Comparison of ENCODE assay signal across 8 cellular contexts in the genomic region with DNA sequence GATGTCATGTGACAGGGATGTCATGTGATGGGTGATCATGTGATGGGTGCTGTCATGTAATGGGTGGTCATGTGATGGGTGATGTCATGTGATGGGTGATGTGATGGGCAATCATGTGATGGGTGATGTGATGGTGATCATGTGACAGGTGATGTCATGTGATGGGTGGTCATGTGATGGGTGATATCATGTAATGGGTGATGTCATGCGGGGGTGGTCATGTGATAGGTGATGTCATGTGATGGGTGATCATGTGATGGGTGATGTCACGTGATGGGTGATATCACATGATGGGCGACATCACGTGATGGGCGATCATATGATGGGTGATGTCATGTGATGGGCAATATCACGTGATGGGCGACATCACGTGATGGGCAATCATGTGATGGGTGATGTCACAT. TPM values are rescaled to one million over a fixed set of nuclear protein-coding genes. Genes with fewer than 3 reads are reported as not detected.
DNase-seq lines count a peak whose midpoint lies in the region; ATAC-seq and TF ChIP-seq lines count a peak whose summit lies in the region.

No MANE protein-coding gene starts in this region.

- peaks cover 28% of the 10 kb centered on the region for H3K27me3 Mint-ChIP-seq in T-helper 17 cell
- H3K27me3 Mint-ChIP-seq in stimulated activated naive CD8-positive, alpha-beta T cell treated with anti-CD3 and anti-CD28 coated beads, Interleukin-15, amount 100 ng/mL, for 72 hours = peaks cover 10% of the 10 kb centered on the region

- H3K4me1 ChIP-seq in colonic mucosa = no peaks in the 10 kb centered on the region

- H3K4me3 ChIP-seq in epithelial cell of esophagus (ENCODE audit: low read length) (no peak overlapping the region), colonic mucosa (no peak overlapping the region)

- H3K36me3 ChIP-seq in colonic mucosa = no peaks in the 10 kb centered on the region

- H3K9me3 ChIP-seq in T-helper 17 cell (ENCODE audit: control insufficient read depth, low read length, poor library complexity, severe bottlenecking) (no peaks in the 10 kb centered on the region), colonic mucosa (no peaks in the 10 kb centered on the region)

- peak; percentile 14 for DNase-seq in activated naive CD4-positive, alpha-beta T cell treated with Interleukin-2 at 50 U/mL for 16 hours
- DNase-seq in activated naive CD4-positive, alpha-beta T cell treated with anti-CD3 and anti-CD28 coated beads, Interleukin-2, amount 50 U/mL, for 16 hours = no peak
- DNase-seq in T-helper 17 cell (no peak), epithelial cell of esophagus (ENCODE audit: low read depth) (peak; percentile 27), Kasumi-1 (lab: John Stamatoyannopoulos, UW) (no peak), colonic mucosa (no peak)
- DNase-seq in stimulated activated naive CD8-positive, alpha-beta T cell treated with anti-CD3 and anti-CD28 coated beads, Interleukin-15, amount 100 ng/mL, for 72 hours = no peak
- DNase-seq in activated CD4-positive, CD25-positive, alpha-beta regulatory T cell (lab: John Stamatoyannopoulos, UW) = no peak

- ATAC-seq in T-helper 17 cell = peak; percentile 60
- peak; percentile 49 for ATAC-seq in stimulated activated naive CD8-positive, alpha-beta T cell treated with anti-CD3 and anti-CD28 coated beads, Interleukin-15, amount 100 ng/mL, for 72 hours

- H3K9me3 Mint-ChIP-seq in stimulated activated naive CD8-positive, alpha-beta T cell treated with anti-CD3 and anti-CD28 coated beads, Interleukin-15, amount 100 ng/mL, for 72 hours = peaks cover 23 to 37% of the 10 kb centered on the region in 2 donors

- TF ChIP-seq CTCF in epithelial cell of esophagus (IDR thresholded peaks at IDR 0.05; ENCODE audit: insufficient read depth, low read depth, low read length, missing control alignments) (no peak), colonic mucosa (IDR thresholded peaks at IDR 0.05) (no peak)

- H3K4me1 Mint-ChIP-seq in T-helper 17 cell = no peaks in the 10 kb centered on the region
- peaks cover 32% of the 10 kb centered on the region for H3K4me1 Mint-ChIP-seq in stimulated activated naive CD8-positive, alpha-beta T cell treated with anti-CD3 and anti-CD28 coated beads, Interleukin-15, amount 100 ng/mL, for 72 hours

- H3K27ac ChIP-seq in colonic mucosa = no peak overlapping the region

- no peak overlapping the region for H3K9ac ChIP-seq in colonic mucosa (ENCODE audit: low read depth in 2 of 2, low read length in 2 of 2)

- peak overlapping the region; percentile 28 for H3K4me3 Mint-ChIP-seq in T-helper 17 cell
- peak overlapping the region in 1 of 2 donors; percentile 55 for H3K4me3 Mint-ChIP-seq in stimulated activated naive CD8-positive, alpha-beta T cell treated with anti-CD3 and anti-CD28 coated beads, Interleukin-15, amount 100 ng/mL, for 72 hours

- H3K27me3 ChIP-seq in colonic mucosa = peaks cover 3% of the 10 kb centered on the region

- peaks cover 4% of the 10 kb centered on the region for H3K36me3 Mint-ChIP-seq in T-helper 17 cell (ENCODE audit: low read depth)

- H3K27ac Mint-ChIP-seq in T-helper 17 cell = peak overlapping the region; percentile 46
- H3K27ac Mint-ChIP-seq in stimulated activated naive CD8-positive, alpha-beta T cell treated with anti-CD3 and anti-CD28 coated beads, Interleukin-15, amount 100 ng/mL, for 72 hours = peak overlapping the region; percentile 79 to 99

- intact Hi-C loops in colonic mucosa (cut with DNase I) = no loop called here

RNA-seq across cellular contexts. Expression of a gene that starts 16.6 kb away (rescaled TPM):
- total RNA-seq in T-helper 17 cell (1 to 10 TPM in 1 of 2 donors, under 1 TPM in 1; 0.34 to 1.4 TPM), colonic mucosa (under 1 TPM in 1 of 2 donors, not detected in 1; 0.69 TPM)

RNA-seq across cellular contexts. Expression of a gene that starts 31.3 kb away (rescaled TPM):
- total RNA-seq in T-helper 17 cell (1 to 10 TPM in 1 of 2 donors, under 1 TPM in 1; 0.37 to 1.2 TPM), colonic mucosa (1 to 10 TPM in 1 of 2 donors, under 1 TPM in 1; 0.35 to 1.1 TPM)

RNA-seq across cellular contexts. Expression of a gene that starts 48.2 kb away (rescaled TPM):
- total RNA-seq in T-helper 17 cell (1 to 10 TPM; 2.4 to 9.6 TPM), colonic mucosa (1 to 10 TPM; 3.1 to 5.6 TPM)

RNA-seq across cellular contexts. Expression of a gene that starts 52.7 kb away (rescaled TPM):
- total RNA-seq in T-helper 17 cell = not detected
- total RNA-seq in colonic mucosa = under 1 TPM in 1 of 2 donors, not detected in 1; 0.45 TPM

Comparison
In these comparisons a context has a peak if more than half of its experiments do, and no peak if none do; other contexts are left out.
1. DNase-seq: peak in activated naive CD4-positive, alpha-beta T cell treated with Interleukin-2 at 50 U/mL for 16 hours (single experiment) and epithelial cell of esophagus (single experiment); none in activated naive CD4-positive, alpha-beta T cell treated with anti-CD3 and anti-CD28 coated beads, Interleukin-2, amount 50 U/mL, for 16 hours (single experiment), T-helper 17 cell (0 of 3), stimulated activated naive CD8-positive, alpha-beta T cell treated with anti-CD3 and anti-CD28 coated beads, Interleukin-15, amount 100 ng/mL, for 72 hours (0 of 2), Kasumi-1 (0 of 2), activated CD4-positive, CD25-positive, alpha-beta regulatory T cell (0 of 4) and colonic mucosa (single experiment).